In genomic region chr2:63844616-63845015, GRCh38 we compare ENCODE assay signal across 12 cellular contexts. TPM values are rescaled to one million over a fixed set of nuclear protein-coding genes. Genes with fewer than 3 reads are reported as not detected.
A peak's percentile ranks its signal among the peaks of the same experiment; 100 is the strongest.
DNase-seq lines count a peak whose midpoint lies in the region; TF ChIP-seq lines count a peak whose summit lies in the region.
"Had no signal": no experiment of that assay in that cellular context is flagged by ENCODE, and none has a peak within 500 bp of the region (broad histone marks: within the 10 kb centered on the region; RNA-seq: fewer than 3 reads in every experiment).

No MANE protein-coding gene starts in this region.

- H2AFZ ChIP-seq in Karpas-422 (ENCODE audit: low read length) = no peak overlapping the region
- H2AFZ ChIP-seq: parathyroid adenoma had no signal

- no peak overlapping the region for H3K9ac ChIP-seq in Karpas-422 (ENCODE audit: low read length)
- H3K9ac ChIP-seq: KMS-11, parathyroid adenoma had no signal

- H3K4me1 ChIP-seq in Karpas-422 (ENCODE audit: low read length) (peaks cover 67% of the 10 kb centered on the region), neutrophil (ENCODE audit: control insufficient read depth in 1 of 2, insufficient read depth in 1 of 2, low read depth in 1 of 2, low read length in 1 of 2) (peaks cover 60 to 76% of the 10 kb centered on the region in 2 experiments), ovary (ENCODE audit: insufficient read depth) (peaks cover 11% of the 10 kb centered on the region)

- DNase-seq in ELF-1 (ENCODE audit: low read depth, low spot score) (peak; percentile 32), Karpas-422 (no peak), fibroblast of villous mesenchyme (ENCODE audit: low read depth) (no peak), NCI-H446 treated with DMSO at 0.1 percent for 48 hours (lab: John Stamatoyannopoulos, UW) (no peak), NCI-H2029 treated with DMSO at 0.1 percent for 48 hours (lab: John Stamatoyannopoulos, UW) (no peak), ovary (no peak)
- DNase-seq in stimulated activated CD4-positive, alpha-beta T cell treated with anti-CD3 and anti-CD28 coated beads, Interleukin-4, amount 100 ng/mL, for 4 hours = no peak
- DNase-seq: erythroblast, kidney had no signal

- peaks cover 15% of the 10 kb centered on the region for H4K20me1 ChIP-seq in Karpas-422 (ENCODE audit: insufficient read depth, low read depth, low read length)

- H3K27me3 ChIP-seq in Karpas-422 (ENCODE audit: low read length) (no peaks in the 10 kb centered on the region), neutrophil (no peaks in the 10 kb centered on the region), ovary (no peaks in the 10 kb centered on the region)

- H3K36me3 ChIP-seq in Karpas-422 (ENCODE audit: insufficient read depth, low read length) (peaks cover 36% of the 10 kb centered on the region), neutrophil (no peaks in the 10 kb centered on the region), ovary (no peaks in the 10 kb centered on the region)

- H3K79me2 ChIP-seq in Karpas-422 (ENCODE audit: low read length) = peaks cover 83% of the 10 kb centered on the region

- no peak for TF ChIP-seq CTCF in fibroblast of villous mesenchyme (IDR thresholded peaks at IDR 0.05; ENCODE audit: insufficient read depth, low read depth, low read length)
- no peak for TF ChIP-seq CTCF in neutrophil (IDR thresholded peaks at IDR 0.05)
- TF ChIP-seq CTCF in ovary (IDR thresholded peaks at IDR 0.05) = no peak

- no peak for TF ChIP-seq POLR2A in ovary (IDR thresholded peaks at IDR 0.05)

- H3K9me3 ChIP-seq in Karpas-422 (ENCODE audit: low read length) = no peaks in the 10 kb centered on the region
- no peaks in the 10 kb centered on the region for H3K9me3 ChIP-seq in neutrophil
- H3K9me3 ChIP-seq in ovary = no peaks in the 10 kb centered on the region

- no peaks in the 10 kb centered on the region for H3K9me2 ChIP-seq in Karpas-422 (replicated peaks; ENCODE audit: insufficient read depth, low read length)

- TF ChIP-seq EP300 in ovary (IDR thresholded peaks at IDR 0.05) = no peak

- H3K4me2 ChIP-seq in Karpas-422 (ENCODE audit: low read depth, low read length, poor library complexity, severe bottlenecking) = peak overlapping the region; percentile 76
- H3K4me2 ChIP-seq: KMS-11 had no signal

- WGBS in ovary, 3 donors = 70 to 83% (median 81%) methylated on average over 3 of the region's 3 CpGs

- no peak overlapping the region for H3K27ac ChIP-seq in Karpas-422 (ENCODE audit: low read length)
- peak overlapping the region; percentile 50 for H3K27ac ChIP-seq in neutrophil
- no peak overlapping the region for H3K27ac ChIP-seq in ovary
- H3K27ac ChIP-seq: KMS-11, parathyroid adenoma had no signal

- H3K4me3 ChIP-seq in Karpas-422 (ENCODE audit: low read length) (peak overlapping the region; percentile 70; the same call in 1 of the 2 replicates), fibroblast of villous mesenchyme (ENCODE audit: low read depth, low read length) (peak overlapping the region; percentile 84), neutrophil (ENCODE audit: low read depth in 1 of 2, low read length in 1 of 2) (no peak overlapping the region), ovary (no peak overlapping the region)

- intact Hi-C loops in ovary (cut with DNase I) = loop anchor here in 1 of 4 donors (10.0 kb wide), 1 partner anchor 1290 kb away; the partner anchor contains the start of gene RAB1A

RNA-seq across cellular contexts. Expression of gene UGP2, which starts 2.9 kb away (rescaled TPM):
- total RNA-seq in Karpas-422 (2014; rRNA removed; shearing (Covaris generic); ENCODE audit: low replicate concordance) = 77.6 and 101 TPM in 2 replicates
- total RNA-seq in fibroblast of villous mesenchyme (148 and 221 TPM in 2 replicates), ovary (10 to 100 TPM; 74.0 to 100.0 (median 85.1) TPM)
- polyA plus RNA-seq in ovary = 100 to 1,000 TPM in 1 of 2 donors, 10 to 100 TPM in 1; 63.7 to 129 TPM

Comparison
In these comparisons a context has a peak if more than half of its experiments do, and no peak if none do; other contexts are left out.
1. H3K4me3 ChIP-seq: peak in Karpas-422 (single experiment) and fibroblast of villous mesenchyme (single experiment); none in neutrophil (0 of 2) and ovary (single experiment).